1 cellular context compared by ENCODE assay signal in genomic region chr10:131997366-131998049, GRCh38.
TF ChIP-seq lines count a peak whose summit lies in the region.

No MANE protein-coding gene starts in this region.

TF ChIP-seq in HepG2, 621 proteins besides CTCF, POLR2A, EP300 and RAD21 (continued from another document and continues in another):
- TF ChIP-seq ZNF142 (CRISPR knock-in tag; IDR thresholded peaks at IDR 0.05) (peak; percentile 44; the same call in 1 of the 2 replicates), CREM (IDR thresholded peaks at IDR 0.05) (peak; percentile 61; the same call in 1 of the 2 replicates), CREM (CRISPR knock-in tag; IDR thresholded peaks at IDR 0.05) (no peak), FOXP1 (IDR thresholded peaks at IDR 0.05) (peak; percentile 63; the same call in 1 of the 2 replicates), FOXP1 (CRISPR knock-in tag; IDR thresholded peaks at IDR 0.05) (peak; percentile 100), ZNF232 (CRISPR knock-in tag; IDR thresholded peaks at IDR 0.05; ENCODE audit: borderline replicate concordance) (peak; percentile 79), TBX3 (IDR thresholded peaks at IDR 0.05; ENCODE audit: borderline replicate concordance) (no peak), ZFP1 (CRISPR knock-in tag; IDR thresholded peaks at IDR 0.05) (peak; percentile 86), MED8 (CRISPR knock-in tag; IDR thresholded peaks at IDR 0.05; ENCODE audit: insufficient replicate concordance) (peak; percentile 40), KDM6A (CRISPR knock-in tag; IDR thresholded peaks at IDR 0.05; ENCODE audit: low read depth) (peak; percentile 50; the same call in 1 of the 2 replicates), ZNF451 (CRISPR knock-in tag; IDR thresholded peaks at IDR 0.05) (peak; percentile 40; the same call in 1 of the 2 replicates), SOX6 (IDR thresholded peaks at IDR 0.05) (no peak), SOX6 (CRISPR knock-in tag; IDR thresholded peaks at IDR 0.05) (peak; percentile 100), ZNF614 (CRISPR knock-in tag; IDR thresholded peaks at IDR 0.05; ENCODE audit: borderline replicate concordance) (peak; percentile 94), ZNF18 (CRISPR knock-in tag; IDR thresholded peaks at IDR 0.05; ENCODE audit: insufficient replicate concordance) (no peak), ZNF562 (CRISPR knock-in tag; IDR thresholded peaks at IDR 0.05; ENCODE audit: borderline replicate concordance) (no peak), KDM1A (CRISPR knock-in tag; IDR thresholded peaks at IDR 0.05) (no peak), ZNF207 (IDR thresholded peaks at IDR 0.05; ENCODE audit: borderline replicate concordance) (no peak), SMARCE1 (IDR thresholded peaks at IDR 0.05; ENCODE audit: borderline replicate concordance) (no peak), HNF1B (CRISPR knock-in tag; IDR thresholded peaks at IDR 0.05) (peak; percentile 27; the same call in 1 of the 2 replicates), PLRG1 (conservative IDR thresholded peaks at IDR 0.05) (no peak), ZNF331 (CRISPR knock-in tag; IDR thresholded peaks at IDR 0.05) (peak; percentile 73; the same call in 1 of the 2 replicates), PPARG (CRISPR knock-in tag; conservative IDR thresholded peaks at IDR 0.05) (0 out of 2 replicates have a peak, but pooled peaks have one; percentile 15), SKI (IDR thresholded peaks at IDR 0.05; ENCODE audit: partially characterized antibody) (peak; percentile 72), CHD4 (IDR thresholded peaks at IDR 0.05; ENCODE audit: borderline replicate concordance, low read length) (no peak), PHF5A (CRISPR knock-in tag; IDR thresholded peaks at IDR 0.05; ENCODE audit: low read depth, unreplicated experiment) (peak; percentile 85), PBX3 (CRISPR knock-in tag; IDR thresholded peaks at IDR 0.05; ENCODE audit: borderline replicate concordance) (no peak), TBX2 (CRISPR knock-in tag; IDR thresholded peaks at IDR 0.05; ENCODE audit: borderline replicate concordance) (peak; percentile 82), NFE2L2 (IDR thresholded peaks at IDR 0.05; ENCODE audit: low read length) (no peak), ZBTB3 (CRISPR knock-in tag; IDR thresholded peaks at IDR 0.05; ENCODE audit: borderline replicate concordance, low read depth) (peak; percentile 60; the same call in 1 of the 2 replicates), ZNF800 (CRISPR knock-in tag; IDR thresholded peaks at IDR 0.05) (peak; percentile 63; the same call in 1 of the 2 replicates), ZBTB42 (CRISPR knock-in tag; IDR thresholded peaks at IDR 0.05) (0 out of 2 replicates have a peak, but pooled peaks have one; percentile 34), KDM3A (CRISPR knock-in tag; IDR thresholded peaks at IDR 0.05; ENCODE audit: low read depth) (peak; percentile 56; the same call in 1 of the 2 replicates), ZNF256 (CRISPR knock-in tag; conservative IDR thresholded peaks at IDR 0.05) (no peak), ZNF605 (CRISPR knock-in tag; IDR thresholded peaks at IDR 0.05) (peak; percentile 84), ZNF563 (CRISPR knock-in tag; IDR thresholded peaks at IDR 0.05) (peak; percentile 77; the same call in 1 of the 2 replicates), ZBTB7A (CRISPR knock-in tag; IDR thresholded peaks at IDR 0.05) (peak; percentile 47; the same call in 1 of the 2 replicates), SRSF9 (IDR thresholded peaks at IDR 0.05; ENCODE audit: borderline replicate concordance, insufficient read depth, low read depth, low read length, poor library complexity, severe bottlenecking) (no peak), ZNF317 (CRISPR knock-in tag; IDR thresholded peaks at IDR 0.05) (peak; percentile 80; the same call in 1 of the 2 replicates), ZNF816 (CRISPR knock-in tag; IDR thresholded peaks at IDR 0.05; ENCODE audit: borderline replicate concordance) (peak; percentile 66; the same call in 1 of the 2 replicates), WIZ (CRISPR knock-in tag; IDR thresholded peaks at IDR 0.05) (0 out of 2 replicates have a peak, but pooled peaks have one; percentile 30), ZBTB20 (CRISPR knock-in tag; IDR thresholded peaks at IDR 0.05; ENCODE audit: borderline replicate concordance, low read depth) (peak; percentile 62; the same call in 1 of the 2 replicates), ADNP (CRISPR knock-in tag; IDR thresholded peaks at IDR 0.05) (no peak), HMGXB3 (CRISPR knock-in tag; IDR thresholded peaks at IDR 0.05; ENCODE audit: borderline replicate concordance) (peak; percentile 58; the same call in 1 of the 2 replicates), ZNF615 (CRISPR knock-in tag; IDR thresholded peaks at IDR 0.05; ENCODE audit: borderline replicate concordance) (peak; percentile 87; the same call in 1 of the 2 replicates), ZNF691 (CRISPR knock-in tag; IDR thresholded peaks at IDR 0.05; ENCODE audit: borderline replicate concordance, low read depth) (no peak; the same call in 1 of the 2 replicates)
